9 cellular contexts compared by ENCODE assay signal in the genomic region with DNA sequence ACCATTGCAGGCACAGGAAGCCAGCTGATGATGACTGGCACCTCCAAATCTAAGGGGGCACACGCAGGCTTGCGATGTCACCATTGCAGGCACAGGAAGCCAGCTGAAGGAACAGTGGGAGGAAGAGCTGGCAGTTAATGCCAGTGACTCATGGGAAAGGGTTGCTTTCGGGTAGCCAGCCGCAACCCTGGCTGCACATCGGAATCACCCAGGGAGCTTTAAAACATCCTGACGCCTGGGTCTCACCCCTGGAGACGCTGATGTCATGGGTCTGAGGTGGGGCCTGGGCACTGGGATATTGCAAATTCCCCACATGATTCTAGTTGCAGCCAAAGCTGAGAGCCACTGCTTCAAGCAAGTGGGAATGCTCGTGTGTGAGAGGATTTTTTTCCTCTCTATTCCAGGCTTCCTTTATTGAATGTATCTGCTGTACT. TPM values are rescaled to one million over a fixed set of nuclear protein-coding genes. Genes with fewer than 3 reads are reported as not detected.
DNase-seq lines count a peak whose midpoint lies in the region; ATAC-seq and TF ChIP-seq lines count a peak whose summit lies in the region.
"Had no signal": no experiment of that assay in that cellular context is flagged by ENCODE, and none has a peak within 500 bp of the region (broad histone marks: within the 10 kb centered on the region; RNA-seq: fewer than 3 reads in every experiment).

No MANE protein-coding gene starts in this region.

- no peaks in the 10 kb centered on the region for H3K4me1 Mint-ChIP-seq in Calu3 (ENCODE audit: low read depth, unreplicated experiment)

- H3K9me3 ChIP-seq in RWPE2 (ENCODE audit: severe bottlenecking): no peaks in the 10 kb centered on the region
- no peaks in the 10 kb centered on the region for H3K9me3 ChIP-seq in effector memory CD4-positive, alpha-beta T cell (ENCODE audit: control insufficient read depth, low read length)

- CTCF ChIA-PET in Calu3 (lab: Charles Lee): no interaction called here

- intact Hi-C loops in Calu3 (cut with micrococcal nuclease; ENCODE audit: unreplicated experiment): no loop called here

- peak; percentile 87 for ATAC-seq in RWPE2 (ENCODE audit: low read depth)
- ATAC-seq in HG03039 (IDR thresholded peaks at IDR 0.05; ENCODE audit: unreplicated experiment): no peak
- ATAC-seq in GM18858 (IDR thresholded peaks at IDR 0.05; ENCODE audit: unreplicated experiment): no peak

- no peaks in the 10 kb centered on the region for H3K9me3 Mint-ChIP-seq in Calu3 (ENCODE audit: low read depth, unreplicated experiment)

- H3K36me3 ChIP-seq in RWPE2 (ENCODE audit: low read depth): no peaks in the 10 kb centered on the region
- no peaks in the 10 kb centered on the region for H3K36me3 ChIP-seq in effector memory CD4-positive, alpha-beta T cell (ENCODE audit: control insufficient read depth, insufficient read depth, low read length)

- H3K4me3 Mint-ChIP-seq in Calu3 (ENCODE audit: low read depth, unreplicated experiment): no peak overlapping the region

- peaks cover 2% of the 10 kb centered on the region for H3K36me3 Mint-ChIP-seq in Calu3 (ENCODE audit: insufficient read depth, unreplicated experiment)

- H3K4me3 ChIP-seq in RWPE2 (ENCODE audit: severe bottlenecking): no peak overlapping the region
- H3K4me3 ChIP-seq in fibroblast of pulmonary artery (replicated peaks; ENCODE audit: low read depth, low read length): no peak overlapping the region
- no peak overlapping the region for H3K4me3 ChIP-seq in effector memory CD4-positive, alpha-beta T cell (ENCODE audit: insufficient read depth, low read depth, low read length, poor library complexity, severe bottlenecking)

- H3K27ac ChIP-seq in RWPE2 (ENCODE audit: poor library complexity, severe bottlenecking): no peak overlapping the region
- H3K27ac ChIP-seq in effector memory CD4-positive, alpha-beta T cell (ENCODE audit: insufficient read depth, low read length, poor library complexity, severe bottlenecking): no peak overlapping the region

- no peak overlapping the region for H3K27ac Mint-ChIP-seq in Calu3 (ENCODE audit: unreplicated experiment)

- H3K27me3 Mint-ChIP-seq in Calu3 (ENCODE audit: unreplicated experiment): peaks cover 19% of the 10 kb centered on the region

- H3K4me1 ChIP-seq in RWPE2 (ENCODE audit: insufficient read depth, poor library complexity, severe bottlenecking): peaks cover 3% of the 10 kb centered on the region
- peaks cover 11% of the 10 kb centered on the region for H3K4me1 ChIP-seq in effector memory CD4-positive, alpha-beta T cell (ENCODE audit: control insufficient read depth, insufficient read depth, low read length, poor library complexity, severe bottlenecking)

- BruUV-seq in Calu3 (replicated peaks; lab: Mats Ljungman, UMichigan): no TSS peak

- TF ChIP-seq CTCF in Calu3 (IDR thresholded peaks at IDR 0.05; ENCODE audit: unreplicated experiment) (no peak), RWPE2 (IDR thresholded peaks at IDR 0.05; ENCODE audit: poor library complexity, severe bottlenecking) (no peak), fibroblast of pulmonary artery (IDR thresholded peaks at IDR 0.05; ENCODE audit: low read length, missing control alignments) (no peak)

- no peaks in the 10 kb centered on the region for H3K27me3 ChIP-seq in RWPE2 (ENCODE audit: insufficient read depth, poor library complexity, severe bottlenecking)
- H3K27me3 ChIP-seq in effector memory CD4-positive, alpha-beta T cell (replicated peaks; ENCODE audit: control insufficient read depth, insufficient read depth, low read length, poor library complexity, severe bottlenecking): no peaks in the 10 kb centered on the region

- peak; percentile 14 for DNase-seq in Calu3
- no peak for DNase-seq in RWPE2 (ENCODE audit: low spot score)
- peak; percentile 95 for DNase-seq in fibroblast of pulmonary artery (ENCODE audit: low read depth)
- peak; percentile 68 for DNase-seq in pulmonary artery endothelial cell (ENCODE audit: low read depth, low spot score)
- DNase-seq in RPMI8226: no peak
- DNase-seq in effector memory CD4-positive, alpha-beta T cell: no peak
- DNase-seq: glutamatergic neuron had no signal

RNA-seq across cellular contexts. Expression of gene CCN6, which starts 16.1 kb away (rescaled TPM):
- not detected in 2 replicates for total RNA-seq in Calu3 (2022)
- total RNA-seq in pulmonary artery endothelial cell: 0.07 TPM in 1 of 2 replicates, not detected in the other

RNA-seq across cellular contexts. Expression of gene TUBE1, which starts 49.5 kb away (rescaled TPM):
- 21.0 and 25.6 TPM in 2 replicates for total RNA-seq in Calu3 (2022)
- 14.6 and 23.2 TPM in 2 replicates for total RNA-seq in pulmonary artery endothelial cell

RNA-seq across cellular contexts. Expression of gene FAM229B, which starts 49.6 kb away (rescaled TPM):
- total RNA-seq in Calu3 (2022): 13.0 TPM in 2 replicates
- total RNA-seq in pulmonary artery endothelial cell: 9.4 and 14.4 TPM in 2 replicates

Comparison
In these comparisons a context has a peak if more than half of its experiments do, and no peak if none do; other contexts are left out.
1. DNase-seq: peak in Calu3 (single experiment), fibroblast of pulmonary artery (single experiment) and pulmonary artery endothelial cell (single experiment); none in RWPE2 (single experiment), RPMI8226 (single experiment) and effector memory CD4-positive, alpha-beta T cell (0 of 3).